8 cellular contexts compared by ENCODE assay signal in the genomic region with DNA sequence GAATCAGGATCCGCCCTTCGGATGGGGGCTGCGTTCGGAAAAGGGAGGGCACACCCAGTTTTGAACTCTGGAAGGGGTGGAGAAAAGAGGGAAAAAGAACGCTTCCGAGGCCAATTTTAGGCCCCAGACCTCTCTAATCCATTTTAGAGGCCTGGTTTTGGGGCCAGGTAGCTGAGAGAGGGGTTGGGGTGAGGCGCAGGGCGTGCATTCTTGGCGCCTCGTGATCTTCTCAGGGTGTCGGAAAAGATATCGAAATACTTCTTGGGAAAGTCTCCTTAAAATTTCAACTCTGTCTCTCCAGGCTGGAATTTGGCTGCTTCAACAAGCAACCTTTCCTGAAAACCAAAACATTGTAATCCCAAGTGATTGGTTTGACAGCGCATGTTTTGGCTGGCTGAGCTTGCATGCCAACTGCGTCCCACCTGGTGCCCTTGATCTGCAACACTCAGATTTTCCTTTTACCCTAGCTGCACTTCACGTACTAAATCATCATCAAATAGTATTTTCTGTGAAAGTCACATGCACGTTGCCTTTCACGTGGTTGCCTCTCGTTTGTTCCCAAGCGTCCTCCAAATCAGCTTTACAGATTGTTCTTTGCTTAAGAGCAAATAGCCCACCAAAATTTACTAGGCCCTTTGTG. TPM values are rescaled to one million over a fixed set of nuclear protein-coding genes. Genes with fewer than 3 reads are reported as not detected.
A peak's percentile ranks its signal among the peaks of the same experiment; 100 is the strongest.
DNase-seq lines count a peak whose midpoint lies in the region; ATAC-seq and TF ChIP-seq lines count a peak whose summit lies in the region.

No MANE protein-coding gene starts in this region.

- CTCF ChIA-PET in CD8-positive, alpha-beta T cell (lab: Charles Lee): interaction anchor here (1.6 to 2.6 kb wide), 2 partner anchors 69 to 113 kb away, joined by 4 to 9 read pairs; no protein-coding TSS in a partner anchor

- peak overlapping the region; percentile 92 for H3K4me3 Mint-ChIP-seq in CD8-positive, alpha-beta T cell
- H3K4me3 Mint-ChIP-seq in activated T-cell treated with anti-CD3 and anti-CD28 coated beads, Interleukin-2, amount 50 U/mL, for 72 hours: peak overlapping the region; percentile 92 to 94

- 3% methylated on average over 19 of the region's 19 CpGs for WGBS in prostate gland
- 2% methylated on average over 19 of the region's 19 CpGs for WGBS in urinary bladder

- no peaks in the 10 kb centered on the region for H3K36me3 ChIP-seq in CD8-positive, alpha-beta T cell (ENCODE audit: insufficient read depth, low read length)
- H3K36me3 ChIP-seq in prostate gland (no peaks in the 10 kb centered on the region), urinary bladder (ENCODE audit: insufficient read depth) (no peaks in the 10 kb centered on the region)

- peak overlapping the region; percentile 99 for H3K27ac Mint-ChIP-seq in CD8-positive, alpha-beta T cell
- peak overlapping the region; percentile 97 for H3K27ac Mint-ChIP-seq in activated T-cell treated with anti-CD3 and anti-CD28 coated beads, Interleukin-2, amount 50 U/mL, for 72 hours

- H3K27me3 ChIP-seq in CD8-positive, alpha-beta T cell (ENCODE audit: insufficient read depth, low read length): no peaks in the 10 kb centered on the region
- H3K27me3 ChIP-seq in prostate gland (replicated peaks; ENCODE audit: insufficient read depth): no peaks in the 10 kb centered on the region

- H3K9me3 Mint-ChIP-seq in CD8-positive, alpha-beta T cell: no peaks in the 10 kb centered on the region
- H3K9me3 Mint-ChIP-seq in activated T-cell treated with anti-CD3 and anti-CD28 coated beads, Interleukin-2, amount 50 U/mL, for 72 hours: no peaks in the 10 kb centered on the region

- intact Hi-C loops in CD8-positive, alpha-beta T cell (cut with DNase I, micrococcal nuclease): loop anchor here (1.0 to 10.0 kb wide), 17 partner anchors 47 to 714 kb away; a partner anchor contains a TSS
- intact Hi-C loops in prostate gland (cut with DNase I): loop anchor here (1.0 to 2.0 kb wide), 3 partner anchors 68 to 362 kb away; a partner anchor contains a TSS

- peak in 4 of 7 experiments; percentile 14 to 64 (median 36) for DNase-seq in CD8-positive, alpha-beta T cell
- DNase-seq in NCI-H82 treated with DMSO at 0.1 percent for 48 hours (lab: John Stamatoyannopoulos, UW; ENCODE audit: unreplicated experiment): peak; percentile 53
- peak; percentile 45 to 49 for DNase-seq in activated T-cell treated with anti-CD3 and anti-CD28 coated beads, Interleukin-2, amount 50 U/mL, for 72 hours
- DNase-seq in fibroblast of villous mesenchyme (ENCODE audit: low read depth): no peak
- DNase-seq in prostate gland (ENCODE audit: low spot score): peak; percentile 29

- POLR2A ChIA-PET in CD8-positive, alpha-beta T cell (lab: Charles Lee): interaction anchor here (0.6 to 2.8 kb wide), 23 partner anchors 8 to 1160 kb away, joined by 3 to 17 read pairs (median 4); a partner anchor contains a TSS

- H3K4me1 Mint-ChIP-seq in CD8-positive, alpha-beta T cell (ENCODE audit: low read depth): peaks cover 31% of the 10 kb centered on the region
- H3K4me1 Mint-ChIP-seq in activated T-cell treated with anti-CD3 and anti-CD28 coated beads, Interleukin-2, amount 50 U/mL, for 72 hours (ENCODE audit: low read depth): peaks cover 37% of the 10 kb centered on the region

- no peaks in the 10 kb centered on the region for H3K27me3 Mint-ChIP-seq in CD8-positive, alpha-beta T cell (ENCODE audit: low read depth)
- H3K27me3 Mint-ChIP-seq in activated T-cell treated with anti-CD3 and anti-CD28 coated beads, Interleukin-2, amount 50 U/mL, for 72 hours (ENCODE audit: low read depth): no peaks in the 10 kb centered on the region

- TF ChIP-seq POLR2A in prostate gland (IDR thresholded peaks at IDR 0.05): no peak

- peak overlapping the region; percentile 100 for H3K27ac ChIP-seq in CD8-positive, alpha-beta T cell (ENCODE audit: low read depth, low read length)
- H3K27ac ChIP-seq in prostate gland (peak overlapping the region; percentile 99 to 100), urinary bladder (ENCODE audit: low read depth) (peak overlapping the region; percentile 92)

- ATAC-seq in CD8-positive, alpha-beta T cell: no peak
- ATAC-seq in HG03342 (IDR thresholded peaks at IDR 0.05; ENCODE audit: unreplicated experiment): peak; percentile 1
- no peak for ATAC-seq in activated T-cell treated with anti-CD3 and anti-CD28 coated beads, Interleukin-2, amount 50 U/mL, for 72 hours (replicated peaks in 1 of 2)
- no peak for ATAC-seq in GM21576 (IDR thresholded peaks at IDR 0.05; ENCODE audit: unreplicated experiment)

- peaks cover 14% of the 10 kb centered on the region for H3K36me3 Mint-ChIP-seq in CD8-positive, alpha-beta T cell
- H3K36me3 Mint-ChIP-seq in activated T-cell treated with anti-CD3 and anti-CD28 coated beads, Interleukin-2, amount 50 U/mL, for 72 hours (ENCODE audit: insufficient read depth in 2 of 2): peaks cover 9 to 12% of the 10 kb centered on the region in 2 donors

- no peak for TF ChIP-seq CTCF in CD8-positive, alpha-beta T cell (IDR thresholded peaks at IDR 0.05)
- no peak for TF ChIP-seq CTCF in fibroblast of villous mesenchyme (IDR thresholded peaks at IDR 0.05; ENCODE audit: insufficient read depth, low read depth, low read length)
- no peak for TF ChIP-seq CTCF in prostate gland (IDR thresholded peaks at IDR 0.05)

- H3K4me1 ChIP-seq in CD8-positive, alpha-beta T cell (ENCODE audit: insufficient read depth, low read length): peaks cover 23% of the 10 kb centered on the region
- H3K4me1 ChIP-seq in prostate gland (replicated peaks) (no peaks in the 10 kb centered on the region), urinary bladder (ENCODE audit: insufficient read depth) (no peaks in the 10 kb centered on the region)

- H3K4me3 ChIP-seq in CD8-positive, alpha-beta T cell (ENCODE audit: low read depth, low read length): peak overlapping the region; percentile 92
- H3K4me3 ChIP-seq in fibroblast of villous mesenchyme (ENCODE audit: low read depth, low read length) (peak overlapping the region; percentile 97), prostate gland (peak overlapping the region; percentile 64 to 88), urinary bladder (ENCODE audit: low read depth, low read length) (peak overlapping the region; percentile 56)

- H3K9me3 ChIP-seq in CD8-positive, alpha-beta T cell (ENCODE audit: low read length): no peaks in the 10 kb centered on the region
- no peaks in the 10 kb centered on the region for H3K9me3 ChIP-seq in prostate gland

RNA-seq across cellular contexts. Expression of a gene that starts 0.9 kb away (rescaled TPM):
- 10 to 100 TPM; 96.6 TPM for total RNA-seq in CD8-positive, alpha-beta T cell
- 100 to 1,000 TPM; 130 to 161 TPM for total RNA-seq in activated T-cell treated with anti-CD3 and anti-CD28 coated beads, Interleukin-2, amount 50 U/mL, for 72 hours
- total RNA-seq in fibroblast of villous mesenchyme: 224 and 282 TPM in 2 replicates
- 100 to 1,000 TPM in 1 of 2 donors, 10 to 100 TPM in 1; 65.3 to 160 TPM for total RNA-seq in prostate gland
- 550 TPM for total RNA-seq in urinary bladder
- 67.0 TPM for polyA plus RNA-seq in urinary bladder
